20 cellular contexts compared by ENCODE assay signal in genomic region chr20:63121246-63121645, GRCh38.
DNase-seq lines count a peak whose midpoint lies in the region; ATAC-seq, FAIRE-seq and TF ChIP-seq lines count a peak whose summit lies in the region.
"Had no signal": no experiment of that assay in that cellular context is flagged by ENCODE, and none has a peak within 500 bp of the region (broad histone marks: within the 10 kb centered on the region; RNA-seq: fewer than 3 reads in every experiment).

No MANE protein-coding gene starts in this region.

- H4K8ac ChIP-seq in H1 (ENCODE audit: extremely low read depth, insufficient read depth, low read length) = peak overlapping the region; percentile 68; the same call in 1 of the 2 replicates

- H3K23me2 ChIP-seq in H1 (ENCODE audit: low read depth, low read length) = no peaks in the 10 kb centered on the region

- H2BK120ac ChIP-seq in H1 (replicated peaks; ENCODE audit: low read depth, low read length) = no peak overlapping the region

- no peak overlapping the region for H4K5ac ChIP-seq in H1 (ENCODE audit: insufficient read length, low read depth, low read length)

- H3K4me1 ChIP-seq in H1 (replicated peaks in 1 of 4; ENCODE audit: control insufficient read depth in 3 of 4, insufficient read depth in 4 of 4, low read length in 3 of 4) = no peaks in the 10 kb centered on the region; a peak in 1 of 7 replicates
- H3K4me1 ChIP-seq in osteoblast (ENCODE audit: insufficient read depth, low read length) = no peaks in the 10 kb centered on the region

- H3K27me3 Mint-ChIP-seq in CD14-positive monocyte (ENCODE audit: low read depth in 3 of 3) = peaks cover 7 to 16% (median 9%) of the 10 kb centered on the region in 3 donors

- no peaks in the 10 kb centered on the region for H3K36me3 Mint-ChIP-seq in activated naive CD4-positive, alpha-beta T cell treated with anti-CD3 and anti-CD28 coated beads, Interleukin-2, amount 50 U/mL, for 72 hours
- H3K36me3 Mint-ChIP-seq in CD14-positive monocyte = no peaks in the 10 kb centered on the region
- H3K36me3 Mint-ChIP-seq: CD4-positive, CD25-positive, alpha-beta regulatory T cell had no signal

- POLR2A ChIA-PET in H1 (lab: Charles Lee; ENCODE audit: partially characterized antibody) = no interaction called here

- H3K14ac ChIP-seq in H1 (ENCODE audit: insufficient read length) = no peak overlapping the region

- no peak overlapping the region for H3K23ac ChIP-seq in H1 (ENCODE audit: insufficient read length)

- H3K4me3 Mint-ChIP-seq in CD14-positive monocyte = no peak overlapping the region
- H3K4me3 Mint-ChIP-seq: B cell; CD4-positive, CD25-positive, alpha-beta regulatory T cell had no signal

- in situ Hi-C loops in GM13976 (cut with MboI; ENCODE audit: low sequenced_read_pairs, unreplicated experiment) = no loop called here

- no peak for ATAC-seq in activated naive CD4-positive, alpha-beta T cell treated with anti-CD3 and anti-CD28 coated beads, Interleukin-2, amount 50 U/mL, for 72 hours
- no peak for ATAC-seq in HG03571 (IDR thresholded peaks at IDR 0.05; ENCODE audit: unreplicated experiment)

- no peak overlapping the region for H3K56ac ChIP-seq in H1 (replicated peaks; ENCODE audit: insufficient read length, low read depth, low read length)

- intact Hi-C loops in CD14-positive monocyte (cut with micrococcal nuclease) = no loop called here

- no peak overlapping the region for H4K91ac ChIP-seq in H1 (replicated peaks; ENCODE audit: insufficient read length, low read length)

- no peak overlapping the region for H3K27ac Mint-ChIP-seq in activated naive CD4-positive, alpha-beta T cell treated with anti-CD3 and anti-CD28 coated beads, Interleukin-2, amount 50 U/mL, for 72 hours
- H3K27ac Mint-ChIP-seq in CD14-positive monocyte = no peak overlapping the region
- H3K27ac Mint-ChIP-seq: B cell; CD4-positive, CD25-positive, alpha-beta regulatory T cell had no signal

- TF ChIP-seq RAD21 in H1 (IDR thresholded peaks at IDR 0.05 in 1 of 2, conservative IDR thresholded peaks at IDR 0.05 in 1 of 2; ENCODE audit: low read depth in 2 of 2, low read length in 2 of 2) = no peak

- H2BK20ac ChIP-seq in H1 (ENCODE audit: low read length) = no peak overlapping the region

- H4K20me1 ChIP-seq in H1 (replicated peaks in 1 of 2; ENCODE audit: control insufficient read depth in 1 of 2, insufficient read depth in 2 of 2, low read length in 2 of 2) (peaks cover 0 to 7% of the 10 kb centered on the region in 2 experiments), osteoblast (ENCODE audit: insufficient read depth, low read length) (no peaks in the 10 kb centered on the region)

- no peak for TF ChIP-seq EP300 in H1 (IDR thresholded peaks at IDR 0.05; ENCODE audit: borderline replicate concordance in 1 of 2, low read depth in 2 of 2, low read length in 2 of 2)

- H3K4ac ChIP-seq in H1 (replicated peaks; ENCODE audit: insufficient read length, low read depth, low read length) = no peak overlapping the region

- no peak for TF ChIP-seq CTCF in CD14-positive monocyte (IDR thresholded peaks at IDR 0.05)
- no peak for TF ChIP-seq CTCF in H1 (IDR thresholded peaks at IDR 0.05; ENCODE audit: control extremely low read depth in 1 of 3, insufficient read depth in 1 of 3, low read depth in 1 of 3, low read length in 3 of 3)
- TF ChIP-seq CTCF in osteoblast (IDR thresholded peaks at IDR 0.05; ENCODE audit: extremely low read depth, low read depth, low read length) = no peak
- TF ChIP-seq CTCF in GM13976 (IDR thresholded peaks at IDR 0.05; ENCODE audit: borderline replicate concordance, control extremely low read depth, extremely low read depth, insufficient read depth, missing control alignments) = no peak

- TF ChIP-seq POLR2A in H1 (IDR thresholded peaks at IDR 0.05; ENCODE audit: control extremely low read depth in 1 of 2, low read depth in 2 of 2, low read length in 2 of 2) = no peak

- 83% methylated on average over 15 of the region's 15 CpGs; no CpG with 5 or more reads in 1 of the 2 experiments for WGBS in H1 (ENCODE audit: extremely low coverage in 1 of 2, insufficient coverage in 1 of 2, insufficient read length in 1 of 2, insufficient replicate concordance in 2 of 2, low coverage in 1 of 2, low lambda C conversion rate in 2 of 2, missing lambda C conversion rate in 1 of 2), 2 experiments

- H3K79me2 ChIP-seq in H1 (ENCODE audit: control insufficient read depth in 1 of 2, insufficient read depth in 2 of 2, low read length in 2 of 2) (no peaks in the 10 kb centered on the region), osteoblast (ENCODE audit: insufficient read depth, low read length) (no peaks in the 10 kb centered on the region)

- H3K4me3 ChIP-seq in H1 (ENCODE audit: extremely low read depth in 1 of 4, insufficient read depth in 2 of 4, low read depth in 3 of 4, low read length in 4 of 4) = no peak overlapping the region
- H3K4me3 ChIP-seq in osteoblast (ENCODE audit: insufficient read depth, low read length) = no peak overlapping the region
- H3K4me3 ChIP-seq: PC-9 had no signal

- no peak overlapping the region for H3K9ac ChIP-seq in H1 (replicated peaks in 1 of 4; ENCODE audit: extremely low read depth in 1 of 4, low read depth in 3 of 4, low read length in 3 of 4)

- no peaks in the 10 kb centered on the region; a peak in 1 of 4 replicates for H3K9me3 ChIP-seq in H1 (ENCODE audit: insufficient read depth in 2 of 2, low read depth in 1 of 2, low read length in 1 of 2)
- H3K9me3 ChIP-seq in osteoblast (ENCODE audit: low read depth, low read length) = no peaks in the 10 kb centered on the region

- no peak overlapping the region for H2AFZ ChIP-seq in H1 (ENCODE audit: low read length)
- no peak overlapping the region for H2AFZ ChIP-seq in osteoblast (ENCODE audit: low read length)
- H2AFZ ChIP-seq: PC-9 had no signal

- CTCF ChIA-PET in H1 (lab: Charles Lee; ENCODE audit: partially characterized antibody) = interaction anchor here (1.7 kb wide), 1 partner anchor 18 kb away, joined by 3 read pairs; no protein-coding TSS in a partner anchor

- H2BK12ac ChIP-seq in H1 (ENCODE audit: low read depth, low read length) = no peak overlapping the region

- H3K27me3 ChIP-seq in H1 (replicated peaks in 1 of 4; ENCODE audit: control insufficient read depth in 3 of 4, extremely low read depth in 1 of 4, insufficient read depth in 3 of 4, low read length in 3 of 4) (no peaks in the 10 kb centered on the region; a peak in 3 of 7 replicates), osteoblast (ENCODE audit: insufficient read depth, low read length) (peaks cover 8% of the 10 kb centered on the region)

- H3K4me1 Mint-ChIP-seq in CD14-positive monocyte = no peaks in the 10 kb centered on the region
- H3K4me1 Mint-ChIP-seq: B cell; CD4-positive, CD25-positive, alpha-beta regulatory T cell had no signal

- H3K9me3 Mint-ChIP-seq in activated naive CD4-positive, alpha-beta T cell treated with anti-CD3 and anti-CD28 coated beads, Interleukin-2, amount 50 U/mL, for 72 hours = no peaks in the 10 kb centered on the region
- H3K9me3 Mint-ChIP-seq in CD14-positive monocyte = peaks cover 0 to 6% (median 0%) of the 10 kb centered on the region in 7 donors

- H2AK5ac ChIP-seq in H1 (ENCODE audit: low read depth, low read length) = no peak overlapping the region

- H2BK5ac ChIP-seq in H1 (ENCODE audit: low read depth, low read length) = no peak overlapping the region

- H2BK15ac ChIP-seq in H1 (ENCODE audit: low read length) = no peak overlapping the region

- no peak for FAIRE-seq in H1 (lab: Jason Lieb, UNC)
- FAIRE-seq: G401.6 had no signal

- H3K36me3 ChIP-seq in H1 (ENCODE audit: control insufficient read depth in 2 of 4, insufficient read depth in 4 of 4, low read length in 3 of 4) (no peaks in the 10 kb centered on the region), osteoblast (ENCODE audit: insufficient read depth, low read length) (no peaks in the 10 kb centered on the region)

- no peak overlapping the region for H3K18ac ChIP-seq in H1 (ENCODE audit: extremely low read depth, low read length)

- DNase-seq in activated naive CD4-positive, alpha-beta T cell treated with anti-CD3 and anti-CD28 coated beads, Interleukin-2, amount 50 U/mL, for 16 hours = peak; percentile 2
- no peak for DNase-seq in activated naive CD4-positive, alpha-beta T cell treated with anti-CD3 and anti-CD28 coated beads, Interleukin-2, amount 50 U/mL, for 72 hours (ENCODE audit: low spot score in 2 of 2)
- DNase-seq in CD14-positive monocyte (ENCODE audit: low spot score) (peak; percentile 27), H1 (ENCODE audit: low read depth in 1 of 2, low spot score in 2 of 2) (no peak), osteoblast (ENCODE audit: insufficient read length, low spot score, missing footprints) (peak; percentile 60), HUDEP-2 (lab: John Stamatoyannopoulos, UW; ENCODE audit: unreplicated experiment in 76 of 76) (no peak), GM13976 (ENCODE audit: low spot score) (no peak)
- DNase-seq: CD4-positive, CD25-positive, alpha-beta regulatory T cell; COR-L47; DMS 273 treated with DMSO at 0.1 percent for 48 hours; MM.1S; NCI-H1092; NCI-H1436 treated with DMSO at 0.1 percent for 48 hours; NCI-H2029; NCI-H526; PC-9 had no signal

- no peaks in the 10 kb centered on the region for H3K79me1 ChIP-seq in H1 (ENCODE audit: low read depth, low read length)

- no peak overlapping the region for H3K4me2 ChIP-seq in H1 (ENCODE audit: insufficient read depth in 1 of 2, low read depth in 2 of 2, low read length in 2 of 2)
- no peak overlapping the region for H3K4me2 ChIP-seq in osteoblast (ENCODE audit: insufficient read depth, low read length)
- H3K4me2 ChIP-seq: PC-9 had no signal

- H3K27ac ChIP-seq in H1 (ENCODE audit: low read depth, low read length) (no peak overlapping the region), osteoblast (ENCODE audit: low read depth, low read length) (no peak overlapping the region)
- H3K27ac ChIP-seq: PC-9, RWPE1 had no signal

TF ChIP-seq in H1, 55 proteins besides CTCF, POLR2A, EP300 and RAD21 (continues in another document):
- TF ChIP-seq TBP (IDR thresholded peaks at IDR 0.05; ENCODE audit: low read depth, low read length) (no peak), BCL11A (IDR thresholded peaks at IDR 0.05; ENCODE audit: low read depth in 2 of 2, low read length in 2 of 2) (no peak), USF2 (IDR thresholded peaks at IDR 0.05; ENCODE audit: low read length) (no peak), SIX5 (IDR thresholded peaks at IDR 0.05; ENCODE audit: low read depth, low read length) (no peak), KDM4A (IDR thresholded peaks at IDR 0.05; ENCODE audit: low read depth, low read length, severe bottlenecking) (no peak), TAF7 (optimal IDR thresholded peaks at IDR 0.05; ENCODE audit: borderline replicate concordance, low read depth, low read length) (no peak), ZNF274 (IDR thresholded peaks at IDR 0.05; ENCODE audit: borderline replicate concordance, extremely low read depth, low read length) (no peak)

Comparison
In these comparisons a context has a peak if more than half of its experiments do, and no peak if none do; other contexts are left out.
1. DNase-seq: peak in activated naive CD4-positive, alpha-beta T cell treated with anti-CD3 and anti-CD28 coated beads, Interleukin-2, amount 50 U/mL, for 16 hours (single experiment), CD14-positive monocyte (single experiment) and osteoblast (single experiment); none in activated naive CD4-positive, alpha-beta T cell treated with anti-CD3 and anti-CD28 coated beads, Interleukin-2, amount 50 U/mL, for 72 hours (0 of 2), H1 (0 of 2), HUDEP-2 (0 of 76) and GM13976 (single experiment).